Comparison of ENCODE assay signal across 9 cellular contexts in genomic region chr1:156705321-156705917, GRCh38. TPM values are rescaled to one million over a fixed set of nuclear protein-coding genes. Genes with fewer than 3 reads are reported as not detected.
A peak's percentile ranks its signal among the peaks of the same experiment; 100 is the strongest.
DNase-seq lines count a peak whose midpoint lies in the region; ATAC-seq, FAIRE-seq and TF ChIP-seq lines count a peak whose summit lies in the region.
"Had no signal": no experiment of that assay in that cellular context is flagged by ENCODE, and none has a peak within 500 bp of the region (broad histone marks: within the 10 kb centered on the region; RNA-seq: fewer than 3 reads in every experiment).

Gene CRABP2 (minus strand): TSS chr1:156705583. CDS start chr1:156705446, 137 bp downstream.

- intact Hi-C loops in HCT116 (cut with micrococcal nuclease) (loop anchor here (1.0 kb wide), 1 partner anchor 45 kb away; no protein-coding TSS in a partner anchor), natural killer cell (cut with micrococcal nuclease) (no loop called here)

- H3K4me1 ChIP-seq in A549 (peaks cover 55% of the 10 kb centered on the region), HCT116 (ENCODE audit: control insufficient read depth in 1 of 2, insufficient read depth in 2 of 2, low read length in 2 of 2) (peaks cover 65 to 80% of the 10 kb centered on the region in 2 experiments), H1 (replicated peaks in 1 of 4; ENCODE audit: control insufficient read depth in 3 of 4, insufficient read depth in 4 of 4, low read length in 3 of 4) (peaks cover 27 to 53% (median 41%) of the 10 kb centered on the region in 4 experiments)

- H3K4me1 Mint-ChIP-seq in natural killer cell: peaks cover 18 to 33% of the 10 kb centered on the region in 2 donors

- TF ChIP-seq POLR2A in A549 (IDR thresholded peaks at IDR 0.05; ENCODE audit: low read length) (no peak), HCT116 (IDR thresholded peaks at IDR 0.05; ENCODE audit: borderline replicate concordance, extremely low read depth, insufficient read depth, insufficient read length) (peak; percentile 94), H1 (IDR thresholded peaks at IDR 0.05; ENCODE audit: control extremely low read depth in 1 of 2, low read depth in 2 of 2, low read length in 2 of 2) (peak; percentile 19 to 53; a peak in 2 of 3 replicates)

- no peaks in the 10 kb centered on the region for H3K9me3 Mint-ChIP-seq in natural killer cell

- WGBS in A549 (ENCODE audit: missing lambda C conversion rate): 8% methylated on average over 21 of the region's 42 CpGs
- WGBS in H1 (ENCODE audit: extremely low coverage in 1 of 2, insufficient coverage in 1 of 2, insufficient read length in 1 of 2, insufficient replicate concordance in 2 of 2, low coverage in 1 of 2, low lambda C conversion rate in 2 of 2, missing lambda C conversion rate in 1 of 2), 2 experiments: 5% methylated on average over 23 of the region's 42 CpGs; no CpG with 5 or more reads in 1 of the 2 experiments

- no peak within 1 kb of the TSS for H3K23ac ChIP-seq in H1 (ENCODE audit: insufficient read length)

- FAIRE-seq in A549 (lab: Jason Lieb, UNC) (no peak), H1 (lab: Jason Lieb, UNC) (no peak)
- FAIRE-seq: GM18507 had no signal

- TF ChIP-seq RAD21 in A549 (conservative IDR thresholded peaks at IDR 0.05 in 1 of 2, IDR thresholded peaks at IDR 0.05 in 1 of 2) (no peak), HCT116 (IDR thresholded peaks at IDR 0.05; ENCODE audit: low read depth) (no peak), H1 (IDR thresholded peaks at IDR 0.05 in 1 of 2, conservative IDR thresholded peaks at IDR 0.05 in 1 of 2; ENCODE audit: low read depth in 2 of 2, low read length in 2 of 2) (no peak)

- H4K5ac ChIP-seq in H1 (ENCODE audit: insufficient read length, low read depth, low read length): peak within 1 kb of the TSS; percentile 95

- H2BK15ac ChIP-seq in H1 (ENCODE audit: low read length): peak within 1 kb of the TSS; percentile 81; the same call in 1 of the 2 replicates

- peaks cover 31% of the 10 kb centered on the region; the same call in 1 of the 2 replicates for H3K23me2 ChIP-seq in H1 (ENCODE audit: low read depth, low read length)

- H2AFZ ChIP-seq in HCT116 (ENCODE audit: low read depth, low read length, poor library complexity, severe bottlenecking) (no peak within 1 kb of the TSS), H1 (ENCODE audit: low read length) (no peak within 1 kb of the TSS)

- no peaks in the 10 kb centered on the region for H3K36me3 Mint-ChIP-seq in natural killer cell

- 0 out of 2 replicates have a peak within 1 kb of the TSS, but pooled peaks have one; percentile 45 for H2AK5ac ChIP-seq in H1 (ENCODE audit: low read depth, low read length)

- H2BK20ac ChIP-seq in H1 (ENCODE audit: low read length): peak within 1 kb of the TSS; percentile 95

- H3K9ac ChIP-seq in HCT116 (ENCODE audit: low read length) (peak within 1 kb of the TSS; percentile 80), H1 (replicated peaks in 1 of 4; ENCODE audit: extremely low read depth in 1 of 4, low read depth in 3 of 4, low read length in 3 of 4) (peak within 1 kb of the TSS; percentile 46 to 60 (median 55); a peak in 6 of 7 replicates)

- peak within 1 kb of the TSS in 1 of 2 donors; percentile 84 for H3K27ac Mint-ChIP-seq in natural killer cell

- H2BK120ac ChIP-seq in H1 (replicated peaks; ENCODE audit: low read depth, low read length): peak within 1 kb of the TSS; percentile 45

- no peaks in the 10 kb centered on the region for H3K9me2 ChIP-seq in HCT116 (ENCODE audit: insufficient read depth)

- DNase-seq in A549 (ENCODE audit: low read depth in 1 of 2, low spot score in 1 of 2) (no peak), HCT116 (ENCODE audit: low read depth, low spot score) (no peak), H1 (ENCODE audit: low read depth in 1 of 2, low spot score in 2 of 2) (peak in 1 of 2 experiments; percentile 64), natural killer cell (no peak), NCI-H446 (lab: John Stamatoyannopoulos, UW) (no peak)

- peak within 1 kb of the TSS; percentile 96; the same call in 1 of the 2 replicates for H2BK12ac ChIP-seq in H1 (ENCODE audit: low read depth, low read length)

- peak within 1 kb of the TSS; percentile 85 for H4K8ac ChIP-seq in H1 (ENCODE audit: extremely low read depth, insufficient read depth, low read length)

- H3K27me3 Mint-ChIP-seq in natural killer cell (ENCODE audit: low read depth in 2 of 2): peaks cover 16 to 26% of the 10 kb centered on the region in 2 donors

- no peak for TF ChIP-seq EP300 in A549 (IDR thresholded peaks at IDR 0.05)
- TF ChIP-seq EP300 in H1 (IDR thresholded peaks at IDR 0.05; ENCODE audit: borderline replicate concordance in 1 of 2, low read depth in 2 of 2, low read length in 2 of 2): no peak

- ATAC-seq in A549: peak; percentile 2 to 46; a peak in 5 of 6 replicates
- ATAC-seq in HCT116: peak; percentile 41
- peak in 2 of 3 donors; percentile 49 to 54 for ATAC-seq in natural killer cell
- ATAC-seq in HG03442 (IDR thresholded peaks at IDR 0.05; ENCODE audit: unreplicated experiment): no peak
- ATAC-seq in GM18870 (IDR thresholded peaks at IDR 0.05; ENCODE audit: unreplicated experiment): no peak

- H3K36me3 ChIP-seq in HCT116 (ENCODE audit: control insufficient read depth in 1 of 2, insufficient read depth in 2 of 2, low read length in 2 of 2): peaks cover 7 to 8% of the 10 kb centered on the region in 2 experiments; a peak in 3 of 4 replicates
- H3K36me3 ChIP-seq in H1 (ENCODE audit: control insufficient read depth in 2 of 4, insufficient read depth in 4 of 4, low read length in 3 of 4): peaks cover 3 to 17% (median 8%) of the 10 kb centered on the region in 4 experiments

- H3K27me3 ChIP-seq in HCT116 (ENCODE audit: insufficient read depth, low read length) (no peaks in the 10 kb centered on the region), H1 (replicated peaks in 1 of 4; ENCODE audit: control insufficient read depth in 3 of 4, extremely low read depth in 1 of 4, insufficient read depth in 3 of 4, low read length in 3 of 4) (peaks cover 0 to 19% (median 8%) of the 10 kb centered on the region in 4 experiments; a peak in 4 of 7 replicates)

- peak within 1 kb of the TSS; percentile 97 for H3K18ac ChIP-seq in H1 (ENCODE audit: extremely low read depth, low read length)

- H3K9me3 ChIP-seq in A549 (no peaks in the 10 kb centered on the region), HCT116 (ENCODE audit: control insufficient read depth in 1 of 2, insufficient read depth in 1 of 2, low read depth in 1 of 2, low read length in 2 of 2) (no peaks in the 10 kb centered on the region), H1 (ENCODE audit: insufficient read depth in 2 of 2, low read depth in 1 of 2, low read length in 1 of 2) (no peaks in the 10 kb centered on the region)

- peak within 1 kb of the TSS; percentile 45 for H3K4me3 ChIP-seq in A549
- H3K4me3 ChIP-seq in HCT116 (replicated peaks in 1 of 2; ENCODE audit: low read depth in 1 of 2, low read length in 2 of 2): peak within 1 kb of the TSS; percentile 62 to 63
- H3K4me3 ChIP-seq in WI38 (ENCODE audit: low read depth, low read length): peak within 1 kb of the TSS; percentile 20
- H3K4me3 ChIP-seq in H1 (ENCODE audit: extremely low read depth in 1 of 4, insufficient read depth in 2 of 4, low read depth in 3 of 4, low read length in 4 of 4): peak within 1 kb of the TSS; percentile 50 to 80 (median 70)

- TSS peak; percentile 67 for BruUV-seq in HCT116 (replicated peaks; lab: Mats Ljungman, UMichigan)

- TF ChIP-seq CTCF in A549 (IDR thresholded peaks at IDR 0.05) (no peak), HCT116 (IDR thresholded peaks at IDR 0.05 in 2 of 3, conservative IDR thresholded peaks at IDR 0.05 in 1 of 3; ENCODE audit: borderline replicate concordance in 1 of 3, insufficient read depth in 1 of 3, low read depth in 2 of 3, low read length in 2 of 3) (no peak), WI38 (IDR thresholded peaks at IDR 0.05; ENCODE audit: low read depth, low read length) (no peak), H1 (IDR thresholded peaks at IDR 0.05; ENCODE audit: control extremely low read depth in 1 of 3, insufficient read depth in 1 of 3, low read depth in 1 of 3, low read length in 3 of 3) (0 out of 4 replicates have a peak, but pooled peaks of 1 of the 3 experiments have one; percentile 0), natural killer cell (IDR thresholded peaks at IDR 0.05) (no peak)

- POLR2A ChIA-PET in A549 (lab: Yijun Ruan, JAX) (interaction anchor here (1.1 to 1.6 kb wide), 3 partner anchors 10 to 23 kb away, joined by 3 to 5 read pairs (median 5); partner anchors contain the start of genes ISG20L2 and METTL25B), HCT116 (lab: Charles Lee) (interaction anchor here (0.6 to 6.4 kb wide), 14 partner anchors 9 to 372 kb away, joined by 3 to 87 read pairs (median 5); partner anchors contain the start of genes ISG20L2, MEF2D, METTL25B and MRPL24), H1 (lab: Charles Lee; ENCODE audit: partially characterized antibody) (interaction anchor here (0.6 to 16.9 kb wide), 24 partner anchors 9 to 1482 kb away, joined by 3 to 530 read pairs (median 6); partner anchors contain the start of genes ISG20L2, METTL25B, MRPL24 and NES)

- H3K27ac ChIP-seq in A549: peak within 1 kb of the TSS; percentile 65 to 86
- H3K27ac ChIP-seq in HCT116 (ENCODE audit: low read depth, low read length): peak within 1 kb of the TSS; percentile 89
- H3K27ac ChIP-seq in H1 (ENCODE audit: low read depth, low read length): peak within 1 kb of the TSS; percentile 79

- RAD21 ChIA-PET in HCT116 (lab: Charles Lee; ENCODE audit: low non-redundant PET in 1 of 2, low total read pairs in 2 of 2, uncharacterized antibody in 2 of 2, unreplicated experiment in 2 of 2): interaction anchor here (1.6 to 3.5 kb wide), 6 partner anchors 13 to 21 kb away, joined by 4 to 45 read pairs (median 13); no protein-coding TSS in a partner anchor

- CTCF ChIA-PET in A549 (lab: Yijun Ruan, JAX): interaction anchor here (0.8 to 52.1 kb wide), 21 partner anchors 11 to 222 kb away, joined by 3 to 2258 read pairs (median 4); partner anchors contain the start of genes CRABP2, INSRR, ISG20L2 and METTL25B
- CTCF ChIA-PET in HCT116 (lab: Charles Lee): interaction anchor here (0.8 to 14.7 kb wide), 16 partner anchors 8 to 222 kb away, joined by 3 to 310 read pairs (median 6); partner anchors contain the start of genes ISG20L2, METTL25B, NES and NTRK1
- CTCF ChIA-PET in H1 (lab: Charles Lee; ENCODE audit: partially characterized antibody): interaction anchor here (0.6 to 66.0 kb wide), 20 partner anchors 0 to 406 kb away, joined by 3 to 4284 read pairs (median 3); partner anchors contain the start of genes BCAN, CRABP2, INSRR and ISG20L2

- peak within 1 kb of the TSS; percentile 99 for H2BK5ac ChIP-seq in H1 (ENCODE audit: low read depth, low read length)

- H4K20me1 ChIP-seq in HCT116 (ENCODE audit: insufficient read depth) (no peaks in the 10 kb centered on the region), H1 (replicated peaks in 1 of 2; ENCODE audit: control insufficient read depth in 1 of 2, insufficient read depth in 2 of 2, low read length in 2 of 2) (peaks cover 6 to 14% of the 10 kb centered on the region in 2 experiments)

- no peak within 1 kb of the TSS for H3K14ac ChIP-seq in H1 (ENCODE audit: insufficient read length)

- peaks cover 4% of the 10 kb centered on the region; the same call in 1 of the 2 replicates for H3K79me1 ChIP-seq in H1 (ENCODE audit: low read depth, low read length)

- peak within 1 kb of the TSS; percentile 80 for H3K4ac ChIP-seq in H1 (replicated peaks; ENCODE audit: insufficient read length, low read depth, low read length)

- H4K91ac ChIP-seq in H1 (replicated peaks; ENCODE audit: insufficient read length, low read length): peak within 1 kb of the TSS; percentile 99

- H3K4me3 Mint-ChIP-seq in natural killer cell: peak within 1 kb of the TSS; percentile 86

- peaks cover 27% of the 10 kb centered on the region for H3K79me2 ChIP-seq in HCT116 (ENCODE audit: insufficient read depth, low read length)
- peaks cover 7 to 24% of the 10 kb centered on the region in 2 experiments; a peak in 2 of 4 replicates for H3K79me2 ChIP-seq in H1 (ENCODE audit: control insufficient read depth in 1 of 2, insufficient read depth in 2 of 2, low read length in 2 of 2)

- peak within 1 kb of the TSS; percentile 83 for H3K56ac ChIP-seq in H1 (replicated peaks; ENCODE audit: insufficient read length, low read depth, low read length)

- H3K4me2 ChIP-seq in A549 (peak within 1 kb of the TSS; percentile 99), HCT116 (ENCODE audit: low read length) (peak within 1 kb of the TSS; percentile 85), H1 (ENCODE audit: insufficient read depth in 1 of 2, low read depth in 2 of 2, low read length in 2 of 2) (peak within 1 kb of the TSS; percentile 77 to 94)

RNA-seq across cellular contexts. Expression of gene CRABP2, which starts in this region (rescaled TPM):
- polyA plus RNA-seq in A549 (2011; rRNA removed): 1.4 and 1.7 TPM in 2 replicates
- 2.9 and 3.8 TPM in 2 replicates for polyA plus RNA-seq in A549 (2012; cell fraction: cytosol; rRNA removed)
- polyA plus RNA-seq in A549 (2012; cell fraction: nucleus; rRNA removed): 6.1 and 8.7 TPM in 2 replicates
- polyA plus RNA-seq in A549 (2017; fragmentation: RNase III; extraction: RNeasy Plus Mini Kit Qiagen cat#74134 plus additional on column Dnase treatment): 15.6 to 19.1 TPM (median 17.9 TPM) in 3 replicates
- 1.0 TPM in 1 of 2 replicates, not detected in the other for polyA minus RNA-seq in A549 (2011; rRNA and poly(A)+ RNA removed)
- total RNA-seq in HCT116 (2021; ENCODE audit: unreplicated experiment): 209 TPM
- polyA plus RNA-seq in HCT116 (2012): 360 and 403 TPM in 2 replicates
- 119 TPM in 2 replicates for total RNA-seq in H1 (2021; fragmentation: NEBNext Ultra II Directional; extraction: Animal tissue kit (Norgen Biotek cat#: 25700))
- polyA plus RNA-seq in H1 (2011; rRNA removed): 69.2 and 130 TPM in 2 replicates
- polyA plus RNA-seq in H1 (2011; cell fraction: cytosol; rRNA removed): 79.6 TPM
- polyA plus RNA-seq in H1 (2011; cell fraction: nucleus; rRNA removed): 70.9 TPM
- 180 to 343 TPM (median 303 TPM) in 4 replicates for polyA plus RNA-seq in H1 (2012, experiment 1 of 2)
- 318 TPM for polyA plus RNA-seq in H1 (2012, experiment 2 of 2)
- polyA plus RNA-seq in H1 (2013, experiment 1 of 2): 139 TPM
- 143 TPM for polyA plus RNA-seq in H1 (2013, experiment 2 of 2)
- polyA minus RNA-seq in H1 (2011; rRNA and poly(A)+ RNA removed): 8.6 and 12.5 TPM in 2 replicates
- polyA minus RNA-seq in H1 (2011; cell fraction: cytosol; rRNA and poly(A)+ RNA removed): 45.7 TPM
- polyA minus RNA-seq in H1 (2011; cell fraction: nucleus; rRNA and poly(A)+ RNA removed): 11.1 TPM
- total RNA-seq in natural killer cell: 1 to 10 TPM; 3.0 to 3.8 (median 3.0) TPM

Comparison
In these comparisons a context has a peak if more than half of its experiments do, and no peak if none do; other contexts are left out.
1. RNA of gene CRABP2 (total RNA-seq): 209 TPM in HCT116 (single experiment) and 119 TPM in H1; 3.0 to 3.8 TPM in natural killer cell; every median in the first group is over 10 times any median in the second.
2. ATAC-seq: peak in A549 (2 of 2), HCT116 (single experiment) and natural killer cell (2 of 3); none in HG03442 (single experiment) and GM18870 (single experiment).
3. Of the 18 proteins assayed by ChIP-seq in both H1 and A549: peak only in H1: POLR2A; only in A549: none; in both: E2F6; in neither: 15; mixed calls (peak in some experiments, not most) for 1.
4. Peak in every context shown above with its lines, with median percentiles within 50 percentile points of each other: H3K27ac ChIP-seq, H3K4me2 ChIP-seq and H3K4me3 ChIP-seq.